Comparison of ENCODE assay signal across 8 cellular contexts in the genomic region with DNA sequence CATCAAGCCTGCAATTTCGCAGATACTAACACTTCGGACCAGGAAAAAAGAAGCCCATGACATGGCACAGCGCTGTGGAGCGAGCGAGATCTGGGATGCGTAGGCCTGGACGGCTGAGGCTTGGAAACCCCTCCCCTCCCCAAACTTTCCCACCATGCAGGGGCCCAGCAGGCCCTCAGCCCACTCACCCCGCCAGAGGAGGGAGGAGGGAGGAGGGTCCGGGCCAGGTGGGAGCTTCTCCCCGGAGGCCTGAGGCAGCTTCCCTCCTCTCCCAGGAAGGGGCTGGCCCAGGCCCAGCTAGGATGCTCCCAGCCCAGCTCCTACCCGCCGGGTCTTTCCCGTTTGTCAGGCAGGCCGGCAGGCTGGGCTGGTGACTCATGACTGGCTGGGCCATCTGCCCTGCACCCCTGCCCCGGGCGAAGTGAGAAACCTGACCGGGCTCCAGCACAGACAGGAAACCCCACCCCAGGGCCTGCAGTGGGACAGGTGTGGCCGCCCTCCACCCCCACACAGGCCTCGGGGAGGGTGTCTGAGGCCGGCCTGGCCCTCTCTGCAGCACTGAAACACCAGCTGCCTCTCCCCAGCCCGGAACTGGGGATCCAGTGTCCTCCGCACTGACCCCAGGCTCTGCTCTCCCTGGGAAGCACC. TPM values are rescaled to one million over a fixed set of nuclear protein-coding genes. Genes with fewer than 3 reads are reported as not detected.
A peak's percentile ranks its signal among the peaks of the same experiment; 100 is the strongest.
DNase-seq lines count a peak whose midpoint lies in the region; ATAC-seq and TF ChIP-seq lines count a peak whose summit lies in the region.

No MANE protein-coding gene starts in this region.

- TF ChIP-seq POLR2A in right lobe of liver (IDR thresholded peaks at IDR 0.05), result peak; percentile 86
- TF ChIP-seq POLR2A in uterus (IDR thresholded peaks at IDR 0.05), result peak in 1 of 2 donors; percentile 24

- WGBS in right lobe of liver (ENCODE audit: insufficient coverage, low coverage, low lambda C conversion rate, missing lambda C conversion rate), result 26% methylated on average over 10 of the region's 22 CpGs

- DNase-seq in GM04504 (ENCODE audit: low read depth) (peak; percentile 88), NCI-H446 (lab: John Stamatoyannopoulos, UW) (peak; percentile 16 to 88), chondrocyte (ENCODE audit: low spot score) (no peak), right lobe of liver (peak; percentile 94), uterus (peak; percentile 89 to 94), NCI-H2227 (lab: John Stamatoyannopoulos, UW; ENCODE audit: unreplicated experiment) (no peak)
- no peak for DNase-seq in activated CD4-positive, alpha-beta memory T cell treated with anti-CD3 and anti-CD28 coated beads, Interleukin-2, amount 10 ng/mL, durations not matched to agents 7 days and 5 days

- H3K9me3 ChIP-seq in right lobe of liver (no peaks in the 10 kb centered on the region), uterus (no peaks in the 10 kb centered on the region)

- H3K36me3 Mint-ChIP-seq in chondrocyte (ENCODE audit: low read depth), result no peaks in the 10 kb centered on the region
- H3K36me3 Mint-ChIP-seq in activated CD4-positive, alpha-beta memory T cell treated with anti-CD3 and anti-CD28 coated beads, Interleukin-2, amount 10 ng/mL, durations not matched to agents 7 days and 5 days (ENCODE audit: low read depth), result no peaks in the 10 kb centered on the region

- H3K27ac Mint-ChIP-seq in chondrocyte (ENCODE audit: unreplicated experiment), result peak overlapping the region; percentile 83
- no peak overlapping the region for H3K27ac Mint-ChIP-seq in activated CD4-positive, alpha-beta memory T cell treated with anti-CD3 and anti-CD28 coated beads, Interleukin-2, amount 10 ng/mL, durations not matched to agents 7 days and 5 days

- no peaks in the 10 kb centered on the region for H3K36me3 ChIP-seq in right lobe of liver
- H3K36me3 ChIP-seq in uterus, result no peaks in the 10 kb centered on the region

- H3K27me3 ChIP-seq in right lobe of liver (no peaks in the 10 kb centered on the region), uterus (no peaks in the 10 kb centered on the region)

- peaks cover 33% of the 10 kb centered on the region for H3K4me1 Mint-ChIP-seq in chondrocyte (ENCODE audit: low read depth)
- peaks cover 5% of the 10 kb centered on the region for H3K4me1 Mint-ChIP-seq in activated CD4-positive, alpha-beta memory T cell treated with anti-CD3 and anti-CD28 coated beads, Interleukin-2, amount 10 ng/mL, durations not matched to agents 7 days and 5 days

- no peaks in the 10 kb centered on the region for H3K27me3 Mint-ChIP-seq in chondrocyte (ENCODE audit: low read depth)
- peaks cover 10% of the 10 kb centered on the region for H3K27me3 Mint-ChIP-seq in activated CD4-positive, alpha-beta memory T cell treated with anti-CD3 and anti-CD28 coated beads, Interleukin-2, amount 10 ng/mL, durations not matched to agents 7 days and 5 days

- peak overlapping the region; percentile 67 to 85 (median 83) for H3K27ac ChIP-seq in right lobe of liver
- H3K27ac ChIP-seq in uterus, result peak overlapping the region; percentile 85 to 91

- H3K4me3 Mint-ChIP-seq in chondrocyte (ENCODE audit: unreplicated experiment), result no peak overlapping the region
- no peak overlapping the region for H3K4me3 Mint-ChIP-seq in activated CD4-positive, alpha-beta memory T cell treated with anti-CD3 and anti-CD28 coated beads, Interleukin-2, amount 10 ng/mL, durations not matched to agents 7 days and 5 days

- intact Hi-C loops in right lobe of liver (cut with DNase I), result no loop called here
- intact Hi-C loops in uterus (cut with DNase I; ENCODE audit: low total_unique reads), result no loop called here

- POLR2A ChIA-PET in activated CD4-positive, alpha-beta memory T cell treated with anti-CD3 and anti-CD28 coated beads, Interleukin-2, amount 10 ng/mL, durations not matched to agents 7 days and 5 days (lab: Charles Lee), result no interaction called here

- H3K4me1 ChIP-seq in right lobe of liver, result peaks cover 0 to 68% (median 33%) of the 10 kb centered on the region in 4 donors
- H3K4me1 ChIP-seq in uterus, result peaks cover 4 to 17% of the 10 kb centered on the region in 2 donors

- no peaks in the 10 kb centered on the region for H3K9me3 Mint-ChIP-seq in chondrocyte (ENCODE audit: low read depth)
- no peaks in the 10 kb centered on the region for H3K9me3 Mint-ChIP-seq in activated CD4-positive, alpha-beta memory T cell treated with anti-CD3 and anti-CD28 coated beads, Interleukin-2, amount 10 ng/mL, durations not matched to agents 7 days and 5 days

- H3K4me3 ChIP-seq in right lobe of liver, result peak overlapping the region; percentile 6 to 56 (median 22)
- no peak overlapping the region for H3K4me3 ChIP-seq in uterus

- ATAC-seq in right lobe of liver, result peak; percentile 60 to 75 (median 74)
- no peak for ATAC-seq in GM21423 (IDR thresholded peaks at IDR 0.05; ENCODE audit: unreplicated experiment)

- TF ChIP-seq CTCF in chondrocyte (IDR thresholded peaks at IDR 0.05) (no peak), right lobe of liver (IDR thresholded peaks at IDR 0.05) (no peak), uterus (IDR thresholded peaks at IDR 0.05) (peak in 1 of 4 experiments; percentile 7)

- CTCF ChIA-PET in activated CD4-positive, alpha-beta memory T cell treated with anti-CD3 and anti-CD28 coated beads, Interleukin-2, amount 10 ng/mL, durations not matched to agents 7 days and 5 days (lab: Charles Lee), result no interaction called here

RNA-seq across cellular contexts. Expression of a gene that starts 34.3 kb away (rescaled TPM):
- 115 to 147 TPM (median 116 TPM) in 3 replicates for total RNA-seq in chondrocyte
- 100 to 1,000 TPM in 1 of 6 experiments, 10 to 100 TPM in 5; 60.9 to 104 (median 86.1) TPM for total RNA-seq in right lobe of liver
- 10 to 100 TPM; 50.7 to 55.4 (median 53.3) TPM for total RNA-seq in uterus
- total RNA-seq in activated CD4-positive, alpha-beta memory T cell treated with anti-CD3 and anti-CD28 coated beads, Interleukin-2, amount 10 ng/mL, durations not matched to agents 7 days and 5 days, result 100 to 1,000 TPM; 112 to 114 TPM

Comparison
In these comparisons a context has a peak if more than half of its experiments do, and no peak if none do; other contexts are left out.
1. DNase-seq: peak in GM04504 (single experiment), NCI-H446 (2 of 2), right lobe of liver (3 of 3) and uterus (2 of 2); none in chondrocyte (single experiment), NCI-H2227 (single experiment) and activated CD4-positive, alpha-beta memory T cell treated with anti-CD3 and anti-CD28 coated beads, Interleukin-2, amount 10 ng/mL, durations not matched to agents 7 days and 5 days (single experiment).
2. H3K4me3 ChIP-seq: peak in right lobe of liver (3 of 3); none in uterus (0 of 2).